Comparison of ENCODE assay signal across 24 cellular contexts in genomic region chr5:140189253-140189652, GRCh38.
"Had no signal": no experiment of that assay in that cellular context is flagged by ENCODE, and none has a peak within 500 bp of the region (broad histone marks: within the 10 kb centered on the region; RNA-seq: fewer than 3 reads in every experiment).

No MANE protein-coding gene starts in this region.

- FAIRE-seq: bronchial epithelial cell, TTC549 had no signal

- H3K4me2 ChIP-seq: PC-9 had no signal

- ATAC-seq: activated CD4-positive, alpha-beta T cell treated with anti-CD3 and anti-CD28 coated beads for 36 hours; activated CD4-positive, CD25-positive, alpha-beta regulatory T cell treated with anti-CD3 and anti-CD28 coated beads, Interleukin-2, amount 50 U/mL, for 24 hours; activated CD8-positive, alpha-beta T cell treated with anti-CD3 and anti-CD28 coated beads, Interleukin-2, amount 10 ng/mL, durations not matched to agents 7 days and 5 days; WTC11 had no signal

- H2AFZ ChIP-seq: PC-9 had no signal

- H3K4me3 ChIP-seq: PC-9 had no signal

- DNase-seq: activated CD4-positive, alpha-beta T cell treated with anti-CD3 and anti-CD28 coated beads for 36 hours; activated CD4-positive, alpha-beta T cell treated with anti-CD3 and anti-CD28 coated beads, Interleukin-2, amount 10 ng/mL, durations not matched to agents 7 days and 5 days; activated CD4-positive, alpha-beta T cell treated with anti-CD3 and anti-CD28 coated beads, Interleukin-2, amount 50 U/mL, for 48 hours; activated CD8-positive, alpha-beta T cell treated with anti-CD3 and anti-CD28 coated beads, Interleukin-2, amount 10 ng/mL, durations not matched to agents 7 days and 5 days; activated gamma-delta T cell; activated naive CD4-positive, alpha-beta T cell treated with Interleukin-2 at 50 U/mL for 16 hours; activated naive CD8-positive, alpha-beta T cell treated with anti-CD3 and anti-CD28 coated beads, Interleukin-2, amount 10 ng/mL, durations not matched to agents 7 days and 5 days; activated T-cell treated with anti-CD3 and anti-CD28 coated beads, Interleukin-2, amount 50 U/mL, for 24 hours; amygdala; central memory CD4-positive, alpha-beta T cell; NCI-H1105; NCI-H1417 treated with DMSO at 0.1 percent for 48 hours; NCI-H187 treated with DMSO at 0.1 percent for 48 hours; NCI-H345; NCI-H510A; NCI-H526; NCI-H748 treated with DMSO at 0.1 percent for 48 hours; PC-9; Right ventricle myocardium superior; T1000 had no signal
